9 cellular contexts compared by ENCODE assay signal in the genomic region with DNA sequence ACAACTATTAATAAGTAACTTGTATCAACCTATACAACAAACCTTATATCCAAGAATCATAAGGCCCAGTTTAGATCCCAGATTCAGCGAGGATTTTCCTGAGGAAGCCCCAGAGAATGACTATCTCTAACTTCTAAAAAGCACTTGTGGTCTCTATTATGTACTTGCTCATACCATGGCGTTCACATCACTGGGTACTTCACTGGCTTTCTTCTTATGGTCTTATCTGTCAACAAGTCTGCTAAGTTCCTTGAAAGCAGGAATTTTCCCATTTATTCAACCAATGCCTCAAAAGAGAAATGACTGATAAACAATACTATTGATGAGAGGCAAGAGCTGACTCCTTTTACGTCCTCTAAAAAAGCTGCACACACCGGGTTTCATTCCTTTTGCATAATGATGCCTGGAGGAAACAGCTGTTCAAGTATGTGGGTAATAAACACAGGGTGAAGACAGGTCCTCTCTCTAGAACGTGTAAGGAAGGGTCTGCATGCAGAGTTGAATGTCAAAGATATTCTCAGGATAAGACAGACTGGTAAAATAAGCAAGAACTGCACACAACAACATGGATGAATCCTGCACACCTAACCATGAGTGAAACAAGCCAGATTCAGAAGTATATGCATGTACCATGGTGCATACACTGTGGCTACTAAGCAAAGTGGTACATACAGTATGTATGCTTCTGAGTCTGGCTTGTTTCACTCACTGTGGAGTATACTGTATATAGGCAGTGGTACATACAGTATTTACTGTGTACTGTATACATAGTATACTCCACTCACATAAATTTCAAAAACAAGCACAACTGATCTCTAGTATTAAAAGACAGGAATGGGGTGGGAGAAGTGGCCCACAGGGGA. TPM values are rescaled to one million over a fixed set of nuclear protein-coding genes. Genes with fewer than 3 reads are reported as not detected.
DNase-seq lines count a peak whose midpoint lies in the region; ATAC-seq and TF ChIP-seq lines count a peak whose summit lies in the region.
"Had no signal": no experiment of that assay in that cellular context is flagged by ENCODE, and none has a peak within 500 bp of the region (broad histone marks: within the 10 kb centered on the region; RNA-seq: fewer than 3 reads in every experiment).

No MANE protein-coding gene starts in this region.

- H3K27me3 Mint-ChIP-seq in brain, result no peaks in the 10 kb centered on the region

- H3K36me3 ChIP-seq in mucosa of descending colon (ENCODE audit: low read depth), result no peaks in the 10 kb centered on the region

- peaks cover 84% of the 10 kb centered on the region for H3K4me1 Mint-ChIP-seq in brain

- TF ChIP-seq CTCF in brain (conservative IDR thresholded peaks at IDR 0.05) (no peak), mucosa of descending colon (IDR thresholded peaks at IDR 0.05) (no peak)

- H3K36me3 Mint-ChIP-seq in brain, result peaks cover 74% of the 10 kb centered on the region

- peak overlapping the region in 1 of 5 experiments; percentile 56 for H3K27ac Mint-ChIP-seq in brain
- H3K27ac Mint-ChIP-seq: T-helper 1 cell treated with Interleukin-12 subunit alpha and Interleukin-12 subunit beta and Interleukin-4 antibody, amounts not matched to agents 30 μg/mL and 1 μg/mL, for 36 hours had no signal

- intact Hi-C loops in sciatic nerve (cut with DNase I), result no loop called here
- intact Hi-C loops in mucosa of descending colon (cut with DNase I, micrococcal nuclease), result no loop called here

- ATAC-seq in GM18517 (IDR thresholded peaks at IDR 0.05; ENCODE audit: unreplicated experiment), result peak; percentile 62
- peak; percentile 69 for ATAC-seq in GM21390 (IDR thresholded peaks at IDR 0.05; ENCODE audit: unreplicated experiment)
- ATAC-seq in HG03066 (IDR thresholded peaks at IDR 0.05; ENCODE audit: low read depth, unreplicated experiment), result peak; percentile 76
- ATAC-seq in sciatic nerve, result no peak
- no peak for ATAC-seq in mucosa of descending colon

- no peaks in the 10 kb centered on the region for H3K9me3 ChIP-seq in mucosa of descending colon

- no peak for DNase-seq in sciatic nerve (ENCODE audit: low spot score)
- DNase-seq in mucosa of descending colon, result no peak
- no peak for DNase-seq in Kasumi-1 (lab: John Stamatoyannopoulos, UW)
- DNase-seq in OCI-M1 (lab: John Stamatoyannopoulos, UW), result no peak

- peaks cover 0 to 5% (median 0%) of the 10 kb centered on the region in 5 experiments for H3K9me3 Mint-ChIP-seq in brain
- H3K9me3 Mint-ChIP-seq: T-helper 1 cell treated with Interleukin-12 subunit alpha and Interleukin-12 subunit beta and Interleukin-4 antibody, amounts not matched to agents 30 μg/mL and 1 μg/mL, for 36 hours had no signal

- H3K4me3 ChIP-seq in mucosa of descending colon, result no peak overlapping the region

- H3K4me3 Mint-ChIP-seq in brain, result peak overlapping the region in 3 of 5 experiments; percentile 3 to 49 (median 24)
- H3K4me3 Mint-ChIP-seq: T-helper 1 cell treated with Interleukin-12 subunit alpha and Interleukin-12 subunit beta and Interleukin-4 antibody, amounts not matched to agents 30 μg/mL and 1 μg/mL, for 36 hours had no signal

- peaks cover 16% of the 10 kb centered on the region for H3K4me1 ChIP-seq in mucosa of descending colon (ENCODE audit: low read depth)

RNA-seq across cellular contexts. Expression of gene RYBP, which starts 6.9 kb away (rescaled TPM):
- polyA plus RNA-seq in brain (ENCODE audit: insufficient read depth, low read depth, low replicate concordance), result 10.5 TPM
- total RNA-seq in sciatic nerve, result 21.5 TPM
- total RNA-seq in mucosa of descending colon, result 10 to 100 TPM; 16.4 to 22.9 (median 17.1) TPM

Comparison
In these comparisons a context has a peak if more than half of its experiments do, and no peak if none do; other contexts are left out.
1. ATAC-seq: peak in GM18517 (single experiment), GM21390 (single experiment) and HG03066 (single experiment); none in sciatic nerve (single experiment) and mucosa of descending colon (single experiment).